In genomic region chr22:26330971-26331625, GRCh38 we compare ENCODE assay signal across 8 cellular contexts.
DNase-seq lines count a peak whose midpoint lies in the region; ATAC-seq, FAIRE-seq and TF ChIP-seq lines count a peak whose summit lies in the region.

No MANE protein-coding gene starts in this region.

- H2AFZ ChIP-seq in mammary epithelial cell (ENCODE audit: low read depth, low read length), result no peak overlapping the region

- peak; percentile 94 for FAIRE-seq in islet of Langerhans (lab: Jason Lieb, UNC)

- no peaks in the 10 kb centered on the region for H3K79me2 ChIP-seq in mammary epithelial cell (ENCODE audit: insufficient read depth, low read length)

- no TSS peak for BruUV-seq in mammary epithelial cell (replicated peaks; lab: Mats Ljungman, UMichigan)

- no peak for ATAC-seq in GM18873 (IDR thresholded peaks at IDR 0.05; ENCODE audit: low FRiP score, unreplicated experiment)

- no peak overlapping the region for H3K27ac ChIP-seq in WERI-Rb-1
- H3K27ac ChIP-seq in mammary epithelial cell (ENCODE audit: insufficient read depth, low read depth, low read length), result no peak overlapping the region

- no peaks in the 10 kb centered on the region for H4K20me1 ChIP-seq in mammary epithelial cell (ENCODE audit: insufficient read depth, low read length)

- TF ChIP-seq CTCF in WERI-Rb-1 (IDR thresholded peaks at IDR 0.05; ENCODE audit: low read depth, low read length) (peak; percentile 94), mammary epithelial cell (conservative IDR thresholded peaks at IDR 0.05 in 1 of 2, IDR thresholded peaks at IDR 0.05 in 1 of 2; ENCODE audit: extremely low read depth in 1 of 2, insufficient read depth in 1 of 2, low read depth in 1 of 2, low read length in 2 of 2) (peak; percentile 92)

- CTCF ChIA-PET in mammary epithelial cell (lab: Charles Lee; ENCODE audit: low non-redundant PET), result interaction anchor here (0.6 to 0.7 kb wide), 5 partner anchors 10 to 556 kb away, joined by 3 to 6 read pairs (median 3); no protein-coding TSS in a partner anchor

- DNase-seq in NK-92 treated with Interleukin-12 subunit alpha and Interleukin-12 subunit beta, amount 100 ng/mL, for 24 hours (lab: John Stamatoyannopoulos, UW), result peak; percentile 14
- no peak for DNase-seq in NK-92 (lab: John Stamatoyannopoulos, UW; ENCODE audit: unreplicated experiment)
- peak; percentile 65 to 78 for DNase-seq in NCI-H1930 (lab: John Stamatoyannopoulos, UW)
- peak; percentile 71 for DNase-seq in WERI-Rb-1
- DNase-seq in mammary epithelial cell, result peak; percentile 57
- peak; percentile 53 to 54 for DNase-seq in stimulated activated CD4-positive, alpha-beta T cell treated with anti-CD3 and anti-CD28 coated beads, Interleukin-2, amount 100 ng/mL, for 48 hours

- no peak overlapping the region for H3K4me2 ChIP-seq in mammary epithelial cell (ENCODE audit: insufficient read depth, low read depth, low read length)

- peaks cover 25% of the 10 kb centered on the region for H3K27me3 ChIP-seq in WERI-Rb-1 (ENCODE audit: insufficient read depth, low read depth, severe bottlenecking)
- no peaks in the 10 kb centered on the region for H3K27me3 ChIP-seq in mammary epithelial cell (ENCODE audit: insufficient read depth, low read length)

- no peaks in the 10 kb centered on the region for H3K9me3 ChIP-seq in WERI-Rb-1 (ENCODE audit: severe bottlenecking)
- H3K9me3 ChIP-seq in mammary epithelial cell (replicated peaks; ENCODE audit: insufficient read depth, low read length), result no peaks in the 10 kb centered on the region

- 28% methylated on average over 4 of the region's 4 CpGs for WGBS in mammary epithelial cell (ENCODE audit: low coverage, missing lambda C conversion rate)

- dilution Hi-C loops in mammary epithelial cell (cut with HindIII; ENCODE audit: low sequenced_read_pairs), result no loop called here

- intact Hi-C loops in mammary epithelial cell (cut with micrococcal nuclease), result loop anchor here (1.0 to 10.0 kb wide), 6 partner anchors 246 to 868 kb away; partner anchors contain the start of gene GRK3

- H3K4me1 ChIP-seq in mammary epithelial cell (ENCODE audit: insufficient read depth, low read length), result no peaks in the 10 kb centered on the region

- in situ Hi-C loops in mammary epithelial cell (cut with MboI; ENCODE audit: low sequenced_read_pairs in 2 of 2), result loop anchor here (5.0 to 25.0 kb wide), 3 partner anchors 559 to 1094 kb away; no protein-coding TSS in a partner anchor

- H3K9ac ChIP-seq in mammary epithelial cell (ENCODE audit: insufficient read depth, low read length), result no peak overlapping the region

- no peak overlapping the region for H3K4me3 ChIP-seq in WERI-Rb-1 (ENCODE audit: low read depth, low read length)
- H3K4me3 ChIP-seq in mammary epithelial cell (replicated peaks in 1 of 3; ENCODE audit: insufficient read depth in 1 of 3, low read depth in 2 of 3, low read length in 3 of 3), result no peak overlapping the region

- H3K36me3 ChIP-seq in WERI-Rb-1 (no peaks in the 10 kb centered on the region), mammary epithelial cell (ENCODE audit: insufficient read depth, low read length) (no peaks in the 10 kb centered on the region)
